In genomic region chr14:80940146-80940545, GRCh38 we compare ENCODE assay signal across 1 cellular context.
TF ChIP-seq lines count a peak whose summit lies in the region.

No MANE protein-coding gene starts in this region.

TF ChIP-seq in GM12878, 131 proteins besides CTCF, POLR2A, EP300 and RAD21:
- no peak for TF ChIP-seq RELB (IDR thresholded peaks at IDR 0.05; ENCODE audit: low read depth)
- 0 out of 2 replicates have a peak, but pooled peaks have one; percentile 21 for TF ChIP-seq JUNB (IDR thresholded peaks at IDR 0.05)
- TF ChIP-seq IRF4 (IDR thresholded peaks at IDR 0.05; ENCODE audit: low read depth, low read length), result no peak
- no peak for TF ChIP-seq SREBF1 (IDR thresholded peaks at IDR 0.05; ENCODE audit: low read length)
- no peak for TF ChIP-seq SMAD5 (IDR thresholded peaks at IDR 0.05; ENCODE audit: low read depth)
- no peak for TF ChIP-seq MAX (IDR thresholded peaks at IDR 0.05; ENCODE audit: low read depth, low read length)
- no peak for TF ChIP-seq SPI1 (IDR thresholded peaks at IDR 0.05; ENCODE audit: borderline replicate concordance, insufficient read depth, low read depth, low read length)
